Comparison of ENCODE assay signal across 12 cellular contexts in the genomic region with DNA sequence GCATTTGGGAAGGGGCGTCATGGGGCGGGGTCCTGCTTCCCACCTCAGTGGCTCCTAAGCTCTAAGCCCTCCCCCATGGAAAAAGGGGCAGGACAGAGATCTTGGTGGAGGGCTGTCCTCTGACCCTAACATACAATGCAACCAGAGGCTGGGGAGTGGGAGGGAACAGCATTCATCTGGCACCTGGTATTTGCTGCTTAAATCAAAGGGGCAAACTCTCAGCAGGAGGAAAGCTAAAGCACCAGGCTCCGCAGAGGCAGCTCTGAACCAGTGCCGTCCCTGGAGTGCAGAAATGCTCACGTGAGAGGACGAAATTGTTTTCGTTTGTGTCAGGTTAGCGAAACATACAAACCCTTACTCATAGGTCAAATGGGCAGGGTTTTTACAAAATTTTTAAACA.
DNase-seq lines count a peak whose midpoint lies in the region; ATAC-seq, FAIRE-seq and TF ChIP-seq lines count a peak whose summit lies in the region.
"Had no signal": no experiment of that assay in that cellular context is flagged by ENCODE, and none has a peak within 500 bp of the region (broad histone marks: within the 10 kb centered on the region; RNA-seq: fewer than 3 reads in every experiment).

No MANE protein-coding gene starts in this region.

- no peaks in the 10 kb centered on the region for H3K9me2 ChIP-seq in GM23338 (ENCODE audit: insufficient read depth)

- no peak overlapping the region for H3K4me3 Mint-ChIP-seq in GM23338

- TF ChIP-seq CTCF in A549 (IDR thresholded peaks at IDR 0.05) (no peak), GM23338 (conservative IDR thresholded peaks at IDR 0.05; ENCODE audit: low read depth in 2 of 2) (no peak)

- no peaks in the 10 kb centered on the region for H3K27me3 ChIP-seq in GM23338 (ENCODE audit: insufficient read depth)
- H3K27me3 ChIP-seq: right lobe of liver, SJSA1 had no signal

- H3K4me3 ChIP-seq in A549 = no peak overlapping the region
- H3K4me3 ChIP-seq in GM23338 = no peak overlapping the region
- H3K4me3 ChIP-seq: right lobe of liver, SJSA1 had no signal

- H2AFZ ChIP-seq in GM23338 = no peak overlapping the region; the same call in 1 of the 2 replicates

- H3K27me3 Mint-ChIP-seq in GM23338 (ENCODE audit: insufficient read depth, low read depth, poor library complexity) = peaks cover 19% of the 10 kb centered on the region

- no peak for FAIRE-seq in A549 (lab: Jason Lieb, UNC)

- H3K4me1 ChIP-seq in A549 (no peaks in the 10 kb centered on the region), GM23338 (ENCODE audit: insufficient read depth) (peaks cover 6% of the 10 kb centered on the region; the same call in 1 of the 2 replicates)
- H3K4me1 ChIP-seq: right lobe of liver had no signal

- 9% methylated on average over 8 of the region's 8 CpGs for WGBS in A549 (ENCODE audit: missing lambda C conversion rate)

- no peak for TF ChIP-seq RAD21 in A549 (conservative IDR thresholded peaks at IDR 0.05 in 1 of 2, IDR thresholded peaks at IDR 0.05 in 1 of 2)

- CTCF ChIA-PET in A549 (lab: Yijun Ruan, JAX) = interaction anchor here (0.6 kb wide), 1 partner anchor 1471 kb away, joined by 3 read pairs; no protein-coding TSS in a partner anchor

- no peak for TF ChIP-seq EP300 in A549 (IDR thresholded peaks at IDR 0.05)

- H3K4me1 Mint-ChIP-seq in GM23338 = peaks cover 25% of the 10 kb centered on the region

- no peaks in the 10 kb centered on the region for H3K36me3 ChIP-seq in GM23338 (ENCODE audit: insufficient read depth)
- H3K36me3 ChIP-seq: right lobe of liver, SJSA1 had no signal

- H3K9me3 Mint-ChIP-seq in GM23338 = no peaks in the 10 kb centered on the region

- POLR2A ChIA-PET in A549 (lab: Yijun Ruan, JAX) = no interaction called here

- no peak overlapping the region for H3K27ac Mint-ChIP-seq in GM23338

- DNase-seq in A549 (ENCODE audit: low read depth in 1 of 2, low spot score in 1 of 2) (no peak), GM23338 (ENCODE audit: low spot score) (peak; percentile 40), NCI-H345 treated with DMSO at 0.1 percent for 48 hours (lab: John Stamatoyannopoulos, UW; ENCODE audit: unreplicated experiment) (peak; percentile 79), islet precursor cell (peak; percentile 71), NCI-H226 (no peak), Kasumi-1 (lab: John Stamatoyannopoulos, UW) (no peak)
- no peak for DNase-seq in activated naive CD4-positive, alpha-beta T cell treated with Interleukin-2 at 50 U/mL for 16 hours
- DNase-seq: mesenchymal stem cell, right lobe of liver had no signal

- H3K4me2 ChIP-seq in A549 = no peak overlapping the region
- H3K4me2 ChIP-seq in GM23338 = no peak overlapping the region

- TF ChIP-seq POLR2A in A549 (IDR thresholded peaks at IDR 0.05; ENCODE audit: low read length) = no peak

- H3K36me3 Mint-ChIP-seq in GM23338 (ENCODE audit: low read depth) = no peaks in the 10 kb centered on the region

- no peaks in the 10 kb centered on the region for H3F3A ChIP-seq in GM23338 (replicated peaks; ENCODE audit: low read depth)

- H3K27ac ChIP-seq in A549 (no peak overlapping the region), GM23338 (ENCODE audit: low read depth) (no peak overlapping the region)
- H3K27ac ChIP-seq: right lobe of liver, SJSA1 had no signal

- H3K79me2 ChIP-seq in GM23338 (replicated peaks; ENCODE audit: insufficient read depth) = no peaks in the 10 kb centered on the region

- no peaks in the 10 kb centered on the region for H3K9me3 ChIP-seq in A549
- H3K9me3 ChIP-seq: right lobe of liver, SJSA1 had no signal

- ATAC-seq in A549 (peak; percentile 30 to 42; a peak in 5 of 6 replicates), GM23338 (peak; percentile 74), HG02884 (IDR thresholded peaks at IDR 0.05; ENCODE audit: unreplicated experiment) (no peak)
- ATAC-seq: activated CD4-positive, CD25-positive, alpha-beta regulatory T cell treated with anti-CD3 and anti-CD28 coated beads, Interleukin-2, amount 50 U/mL, for 24 hours had no signal

- no peaks in the 10 kb centered on the region for H4K20me1 ChIP-seq in GM23338 (replicated peaks; ENCODE audit: insufficient read depth)

TF ChIP-seq in A549, 52 proteins besides CTCF, POLR2A, EP300 and RAD21:
- TF ChIP-seq HEYL (CRISPR knock-in tag; IDR thresholded peaks at IDR 0.05) (no peak), NFE2L2 (conservative IDR thresholded peaks at IDR 0.05; ENCODE audit: low read length) (no peak), HDAC2 (IDR thresholded peaks at IDR 0.05) (no peak), ZSCAN20 (CRISPR knock-in tag; IDR thresholded peaks at IDR 0.05) (no peak), BHLHE40 (IDR thresholded peaks at IDR 0.05; ENCODE audit: low read depth, low read length) (no peak), RARB (CRISPR knock-in tag; IDR thresholded peaks at IDR 0.05) (no peak), CHD4 (IDR thresholded peaks at IDR 0.05; ENCODE audit: borderline replicate concordance) (no peak), HOXB5 (CRISPR knock-in tag; IDR thresholded peaks at IDR 0.05) (no peak), ESRRA (IDR thresholded peaks at IDR 0.05; ENCODE audit: borderline replicate concordance, low read length) (no peak)
- TF ChIP-seq, protein P1, sequence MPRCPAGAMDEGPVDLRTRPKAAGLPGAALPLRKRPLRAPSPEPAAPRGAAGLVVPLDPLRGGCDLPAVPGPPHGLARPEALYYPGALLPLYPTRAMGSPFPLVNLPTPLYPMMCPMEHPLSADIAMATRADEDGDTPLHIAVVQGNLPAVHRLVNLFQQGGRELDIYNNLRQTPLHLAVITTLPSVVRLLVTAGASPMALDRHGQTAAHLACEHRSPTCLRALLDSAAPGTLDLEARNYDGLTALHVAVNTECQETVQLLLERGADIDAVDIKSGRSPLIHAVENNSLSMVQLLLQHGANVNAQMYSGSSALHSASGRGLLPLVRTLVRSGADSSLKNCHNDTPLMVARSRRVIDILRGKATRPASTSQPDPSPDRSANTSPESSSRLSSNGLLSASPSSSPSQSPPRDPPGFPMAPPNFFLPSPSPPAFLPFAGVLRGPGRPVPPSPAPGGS (IDR thresholded peaks at IDR 0.05) = no peak
- TF ChIP-seq, protein P2, sequence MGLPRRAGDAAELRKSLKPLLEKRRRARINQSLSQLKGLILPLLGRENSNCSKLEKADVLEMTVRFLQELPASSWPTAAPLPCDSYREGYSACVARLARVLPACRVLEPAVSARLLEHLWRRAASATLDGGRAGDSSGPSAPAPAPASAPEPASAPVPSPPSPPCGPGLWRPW (IDR thresholded peaks at IDR 0.05) = no peak
- TF ChIP-seq, protein P3, sequence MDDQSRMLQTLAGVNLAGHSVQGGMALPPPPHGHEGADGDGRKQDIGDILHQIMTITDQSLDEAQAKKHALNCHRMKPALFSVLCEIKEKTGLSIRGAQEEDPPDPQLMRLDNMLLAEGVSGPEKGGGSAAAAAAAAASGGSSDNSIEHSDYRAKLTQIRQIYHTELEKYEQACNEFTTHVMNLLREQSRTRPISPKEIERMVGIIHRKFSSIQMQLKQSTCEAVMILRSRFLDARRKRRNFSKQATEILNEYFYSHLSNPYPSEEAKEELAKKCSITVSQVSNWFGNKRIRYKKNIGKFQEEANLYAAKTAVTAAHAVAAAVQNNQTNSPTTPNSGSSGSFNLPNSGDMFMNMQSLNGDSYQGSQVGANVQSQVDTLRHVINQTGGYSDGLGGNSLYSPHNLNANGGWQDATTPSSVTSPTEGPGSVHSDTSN (IDR thresholded peaks at IDR 0.05) = no peak

TF ChIP-seq in GM23338, 12 proteins besides CTCF, POLR2A, EP300 and RAD21 (continues in another document):
- TF ChIP-seq NANOG (IDR thresholded peaks at IDR 0.05; ENCODE audit: borderline replicate concordance) (no peak), CREB1 (CRISPR knock-in tag; IDR thresholded peaks at IDR 0.05; ENCODE audit: low read depth) (no peak)

Comparison
In these comparisons a context has a peak if more than half of its experiments do, and no peak if none do; other contexts are left out.
1. DNase-seq: peak in GM23338 (single experiment), NCI-H345 treated with DMSO at 0.1 percent for 48 hours (single experiment) and islet precursor cell (single experiment); none in A549 (0 of 2), NCI-H226 (single experiment), Kasumi-1 (0 of 2) and activated naive CD4-positive, alpha-beta T cell treated with Interleukin-2 at 50 U/mL for 16 hours (single experiment).